1 cellular context compared by ENCODE assay signal in genomic region chr10:79336276-79336675, GRCh38.
TF ChIP-seq lines count a peak whose summit lies in the region.

No MANE protein-coding gene starts in this region.

TF ChIP-seq in HepG2, 621 proteins besides CTCF, POLR2A, EP300 and RAD21:
- TF ChIP-seq HMG20A (CRISPR knock-in tag; IDR thresholded peaks at IDR 0.05; ENCODE audit: borderline replicate concordance) (no peak), MATR3 (CRISPR knock-in tag; IDR thresholded peaks at IDR 0.05) (0 out of 2 replicates have a peak, but pooled peaks have one; percentile 26), DNMT1 (CRISPR knock-in tag; IDR thresholded peaks at IDR 0.05) (no peak), ZNF569 (CRISPR knock-in tag; IDR thresholded peaks at IDR 0.05; ENCODE audit: borderline replicate concordance) (no peak), POGK (CRISPR knock-in tag; conservative IDR thresholded peaks at IDR 0.05) (no peak), HCFC1 (IDR thresholded peaks at IDR 0.05; ENCODE audit: low read depth, low read length) (no peak), SUZ12 (IDR thresholded peaks at IDR 0.05; ENCODE audit: low read depth, low read length) (no peak)
